8 cellular contexts compared by ENCODE assay signal in the genomic region with DNA sequence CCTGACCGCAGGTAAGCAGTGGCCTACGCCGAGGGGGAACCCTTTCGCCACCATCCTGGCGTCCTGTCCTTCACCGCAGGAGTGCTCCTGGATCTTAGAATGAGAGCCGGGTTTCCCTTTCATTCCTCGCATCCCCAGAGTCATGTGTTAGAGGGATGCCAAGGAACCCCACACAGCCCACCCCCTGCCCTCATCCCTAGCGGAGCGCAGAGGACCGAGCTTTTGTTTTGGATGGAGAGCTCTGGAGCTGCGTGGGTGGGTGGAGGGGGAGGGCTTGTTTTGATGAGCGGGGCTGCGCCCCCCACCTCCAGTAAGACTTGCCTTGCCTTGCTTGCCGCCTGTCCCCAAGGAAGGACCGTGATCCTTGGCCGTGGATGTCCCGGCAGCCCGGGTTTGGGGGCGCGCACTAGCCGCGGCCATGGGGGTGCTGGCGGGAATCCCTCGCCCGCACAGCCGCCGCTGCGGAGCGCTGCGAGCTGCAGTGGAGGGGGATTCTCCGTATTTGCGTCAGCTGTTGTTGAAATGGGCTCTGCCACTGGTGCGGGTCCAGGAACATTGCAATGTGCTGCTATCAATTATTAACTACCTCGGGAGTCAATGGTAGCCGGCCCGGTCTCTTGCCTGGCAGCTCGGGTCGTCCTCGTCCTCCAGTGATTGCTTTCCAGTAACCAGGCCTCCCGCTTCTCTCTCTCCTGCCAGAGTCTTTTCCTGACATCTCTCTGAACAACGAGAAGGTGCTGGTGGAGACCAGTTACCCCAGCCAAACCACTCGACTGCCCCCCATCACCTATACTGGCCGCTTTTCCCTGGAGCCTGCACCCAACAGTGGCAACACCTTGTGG. TPM values are rescaled to one million over a fixed set of nuclear protein-coding genes. Genes with fewer than 3 reads are reported as not detected.
DNase-seq lines count a peak whose midpoint lies in the region; ATAC-seq and TF ChIP-seq lines count a peak whose summit lies in the region.

No MANE protein-coding gene starts in this region.

- H3K4me1 ChIP-seq in cardiac muscle cell (ENCODE audit: low read depth) (peaks cover 12% of the 10 kb centered on the region), sigmoid colon (peaks cover 0 to 32% (median 24%) of the 10 kb centered on the region in 4 donors)

- no peak for TF ChIP-seq POLR2A in sigmoid colon (IDR thresholded peaks at IDR 0.05)

- H3K27ac Mint-ChIP-seq in activated CD4-positive, alpha-beta memory T cell treated with anti-CD3 and anti-CD28 coated beads, Interleukin-2, amount 10 ng/mL, durations not matched to agents 7 days and 5 days = no peak overlapping the region

- H3K27ac ChIP-seq in cardiac muscle cell (no peak overlapping the region), sigmoid colon (peak overlapping the region; percentile 96 to 99 (median 98))

- CTCF ChIA-PET in activated CD4-positive, alpha-beta memory T cell treated with anti-CD3 and anti-CD28 coated beads, Interleukin-2, amount 10 ng/mL, durations not matched to agents 7 days and 5 days (lab: Charles Lee) = interaction anchor here (0.7 to 6.2 kb wide), 9 partner anchors 10 to 1935 kb away, joined by 3 to 46 read pairs (median 5); partner anchors contain the start of genes ETF1 and KDM3B

- H3K36me3 ChIP-seq in cardiac muscle cell (no peaks in the 10 kb centered on the region), sigmoid colon (no peaks in the 10 kb centered on the region)

- no peak for ATAC-seq in Right ventricle myocardium superior (ENCODE audit: poor library complexity)

- DNase-seq in cardiac muscle cell (ENCODE audit: low read depth in 1 of 2, low spot score in 1 of 2) = no peak
- DNase-seq in Right ventricle myocardium superior = no peak
- no peak for DNase-seq in activated CD4-positive, alpha-beta memory T cell treated with anti-CD3 and anti-CD28 coated beads, Interleukin-2, amount 10 ng/mL, durations not matched to agents 7 days and 5 days
- DNase-seq in foreskin fibroblast = peak in 1 of 2 donors; percentile 51
- DNase-seq in sigmoid colon = no peak
- DNase-seq in inferior parietal cortex (ENCODE audit: extremely low spot score) = no peak
- no peak for DNase-seq in SK-N-DZ (ENCODE audit: low spot score)
- DNase-seq in NCI-H510A treated with DMSO at 0.1 percent for 48 hours (lab: John Stamatoyannopoulos, UW) = no peak

- POLR2A ChIA-PET in activated CD4-positive, alpha-beta memory T cell treated with anti-CD3 and anti-CD28 coated beads, Interleukin-2, amount 10 ng/mL, durations not matched to agents 7 days and 5 days (lab: Charles Lee) = interaction anchor here (0.8 to 3.9 kb wide), 17 partner anchors 9 to 713 kb away, joined by 3 to 57 read pairs (median 8); partner anchors contain the start of genes BRD8, CDC25C, ETF1 and FAM53C

- peaks cover 21% of the 10 kb centered on the region for H3K27me3 Mint-ChIP-seq in activated CD4-positive, alpha-beta memory T cell treated with anti-CD3 and anti-CD28 coated beads, Interleukin-2, amount 10 ng/mL, durations not matched to agents 7 days and 5 days

- H3K27me3 ChIP-seq in cardiac muscle cell (peaks cover 15% of the 10 kb centered on the region), sigmoid colon (no peaks in the 10 kb centered on the region)

- H3K9me3 ChIP-seq in cardiac muscle cell (ENCODE audit: low read depth) (no peaks in the 10 kb centered on the region), sigmoid colon (no peaks in the 10 kb centered on the region)

- peak overlapping the region; percentile 83 for H3K4me3 Mint-ChIP-seq in activated CD4-positive, alpha-beta memory T cell treated with anti-CD3 and anti-CD28 coated beads, Interleukin-2, amount 10 ng/mL, durations not matched to agents 7 days and 5 days

- TF ChIP-seq EP300 in sigmoid colon (IDR thresholded peaks at IDR 0.05) = no peak

- peaks cover 13% of the 10 kb centered on the region for H3K36me3 Mint-ChIP-seq in activated CD4-positive, alpha-beta memory T cell treated with anti-CD3 and anti-CD28 coated beads, Interleukin-2, amount 10 ng/mL, durations not matched to agents 7 days and 5 days (ENCODE audit: low read depth)

- 5 to 18% methylated on average over 44 of the region's 44 CpGs for WGBS in sigmoid colon, 2 donors

- TF ChIP-seq CTCF in cardiac muscle cell (IDR thresholded peaks at IDR 0.05; ENCODE audit: low read depth, low read length) = no peak
- no peak for TF ChIP-seq CTCF in foreskin fibroblast (IDR thresholded peaks at IDR 0.05; ENCODE audit: low read depth, low read length)
- TF ChIP-seq CTCF in sigmoid colon (IDR thresholded peaks at IDR 0.05) = no peak

- H3K4me1 Mint-ChIP-seq in activated CD4-positive, alpha-beta memory T cell treated with anti-CD3 and anti-CD28 coated beads, Interleukin-2, amount 10 ng/mL, durations not matched to agents 7 days and 5 days = peaks cover 21% of the 10 kb centered on the region

- no peaks in the 10 kb centered on the region for H3K9me3 Mint-ChIP-seq in activated CD4-positive, alpha-beta memory T cell treated with anti-CD3 and anti-CD28 coated beads, Interleukin-2, amount 10 ng/mL, durations not matched to agents 7 days and 5 days

- H3K4me3 ChIP-seq in cardiac muscle cell = peak overlapping the region; percentile 87
- H3K4me3 ChIP-seq in foreskin fibroblast (ENCODE audit: low read depth in 1 of 2, low read length in 2 of 2) = peak overlapping the region; percentile 78 to 93
- H3K4me3 ChIP-seq in sigmoid colon = peak overlapping the region; percentile 62 to 86 (median 76)

- intact Hi-C loops in Right ventricle myocardium superior (cut with DNase I) (loop anchor here (5.0 kb wide), 1 partner anchor 36 kb away; no protein-coding TSS in a partner anchor), sigmoid colon (cut with DNase I) (no loop called here)

RNA-seq across cellular contexts. Expression of gene EGR1, which starts 1.0 kb away (rescaled TPM):
- total RNA-seq in cardiac muscle cell (11.7 and 13.9 TPM in 2 replicates), Right ventricle myocardium superior (6.8 TPM), sigmoid colon (100 to 1,000 TPM in 1 of 4 donors, 10 to 100 TPM in 3; 18.5 to 146 (median 62.0) TPM)
- polyA plus RNA-seq in cardiac muscle cell (24.5 and 30.5 TPM in 2 replicates), sigmoid colon (10 to 100 TPM; 17.6 to 85.0 (median 69.1) TPM)
- total RNA-seq in activated CD4-positive, alpha-beta memory T cell treated with anti-CD3 and anti-CD28 coated beads, Interleukin-2, amount 10 ng/mL, durations not matched to agents 7 days and 5 days = 10 to 100 TPM; 21.0 to 21.6 TPM
- polyA plus RNA-seq in SK-N-DZ (2014; cell fraction: cytosol; rRNA removed) = 1.2 and 3.4 TPM in 2 replicates
- 3.8 and 16.0 TPM in 2 replicates for polyA plus RNA-seq in SK-N-DZ (2014; cell fraction: nucleus; rRNA removed)

RNA-seq across cellular contexts. Expression of gene REEP2, which starts 27.4 kb away (rescaled TPM):
- total RNA-seq in cardiac muscle cell (42.2 and 56.6 TPM in 2 replicates), Right ventricle myocardium superior (6.1 TPM), sigmoid colon (10 to 100 TPM in 3 of 4 donors, 1 to 10 TPM in 1; 7.7 to 24.6 (median 14.8) TPM)
- polyA plus RNA-seq in cardiac muscle cell (46.7 and 53.5 TPM in 2 replicates), sigmoid colon (1 to 10 TPM in 2 of 3 donors, under 1 TPM in 1; 0.92 to 4.8 (median 3.7) TPM)
- 1 to 10 TPM in 1 of 2 experiments, under 1 TPM in 1; 0.76 to 1.1 TPM for total RNA-seq in activated CD4-positive, alpha-beta memory T cell treated with anti-CD3 and anti-CD28 coated beads, Interleukin-2, amount 10 ng/mL, durations not matched to agents 7 days and 5 days
- 51.3 and 58.0 TPM in 2 replicates for polyA plus RNA-seq in SK-N-DZ (2014; cell fraction: cytosol; rRNA removed)
- 89.2 and 92.7 TPM in 2 replicates for polyA plus RNA-seq in SK-N-DZ (2014; cell fraction: nucleus; rRNA removed)
